In the genomic region with DNA sequence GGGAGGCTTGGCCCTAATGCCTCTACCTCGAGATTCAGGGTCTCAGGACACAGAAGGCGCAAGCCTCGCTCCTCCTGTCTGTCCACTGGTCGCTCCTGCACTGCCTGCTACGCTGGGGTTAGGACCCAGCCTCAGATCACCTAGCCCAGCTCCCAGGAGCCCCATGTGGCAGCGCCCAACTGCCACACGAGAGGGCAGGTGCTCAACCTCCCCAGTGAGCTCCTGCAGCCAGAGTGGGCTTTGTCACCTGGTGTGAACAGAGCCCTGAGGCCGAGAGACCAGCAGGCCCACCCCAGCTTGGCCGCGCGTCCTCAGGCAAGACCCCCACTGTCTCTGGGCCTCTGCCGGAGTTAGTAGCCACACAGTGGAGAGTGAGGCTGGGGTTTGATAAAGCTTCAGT, we compare ENCODE assay signal across 15 cellular contexts. TPM values are rescaled to one million over a fixed set of nuclear protein-coding genes. Genes with fewer than 3 reads are reported as not detected.
DNase-seq lines count a peak whose midpoint lies in the region; ATAC-seq, FAIRE-seq and TF ChIP-seq lines count a peak whose summit lies in the region.
"Had no signal": no experiment of that assay in that cellular context is flagged by ENCODE, and none has a peak within 500 bp of the region (broad histone marks: within the 10 kb centered on the region; RNA-seq: fewer than 3 reads in every experiment).

No MANE protein-coding gene starts in this region.

- no peak overlapping the region for H2BK15ac ChIP-seq in H1 (ENCODE audit: low read length)

- no peaks in the 10 kb centered on the region for H3K23me2 ChIP-seq in H1 (ENCODE audit: low read depth, low read length)

- H3K27me3 ChIP-seq in left ventricle myocardium inferior (ENCODE audit: low read depth) (no peaks in the 10 kb centered on the region), heart left ventricle (no peaks in the 10 kb centered on the region), H1 (replicated peaks in 1 of 4; ENCODE audit: control insufficient read depth in 3 of 4, extremely low read depth in 1 of 4, insufficient read depth in 3 of 4, low read length in 3 of 4) (no peaks in the 10 kb centered on the region)

- no peak overlapping the region for H3K23ac ChIP-seq in H1 (ENCODE audit: insufficient read length)

- no peak overlapping the region for H2BK20ac ChIP-seq in H1 (ENCODE audit: low read length)

- no peak overlapping the region for H4K5ac ChIP-seq in H1 (ENCODE audit: insufficient read length, low read depth, low read length)

- H3K4me1 ChIP-seq in left ventricle myocardium inferior (peaks cover 16% of the 10 kb centered on the region), heart left ventricle (peaks cover 0 to 19% (median 7%) of the 10 kb centered on the region in 12 donors), H1 (replicated peaks in 1 of 4; ENCODE audit: control insufficient read depth in 3 of 4, insufficient read depth in 4 of 4, low read length in 3 of 4) (no peaks in the 10 kb centered on the region)
- H3K4me1 ChIP-seq: Caco-2 had no signal

- FAIRE-seq in H1 (lab: Jason Lieb, UNC): no peak

- no peaks in the 10 kb centered on the region for H3K27me3 Mint-ChIP-seq in IgD-negative memory B cell
- no peaks in the 10 kb centered on the region for H3K27me3 Mint-ChIP-seq in stimulated activated memory B cell treated with anti-CD40 and anti-IgM and Interleukin-4, amounts not matched to agents 10 μg/mL and 1 μg/mL and 100 μg/mL, for 72 hours
- no peaks in the 10 kb centered on the region for H3K27me3 Mint-ChIP-seq in activated T-helper 2 cell treated with anti-CD3 and anti-CD28 coated beads, Interferon-gamma antibody, Interleukin-2, Interleukin-4, amounts not matched to agents 10 μg/mL and 5 μg/mL and 100 μg/mL, durations not matched to agents 14 hours and 24 hours and 36 hours (ENCODE audit: low read depth)
- H3K27me3 Mint-ChIP-seq: CD8-positive, alpha-beta memory T cell had no signal

- H2AFZ ChIP-seq in H1 (ENCODE audit: low read length): no peak overlapping the region; the same call in 1 of the 2 replicates

- TF ChIP-seq EP300 in H1 (IDR thresholded peaks at IDR 0.05; ENCODE audit: borderline replicate concordance in 1 of 2, low read depth in 2 of 2, low read length in 2 of 2): no peak

- H2AK5ac ChIP-seq in H1 (ENCODE audit: low read depth, low read length): no peak overlapping the region

- intact Hi-C loops in left ventricle myocardium inferior (cut with micrococcal nuclease): no loop called here
- intact Hi-C loops in heart left ventricle (cut with DNase I): loop anchor here in 2 of 10 donors (10.0 kb wide), 1 partner anchor 416 kb away; no protein-coding TSS in a partner anchor
- intact Hi-C loops in activated T-helper 2 cell treated with anti-CD3 and anti-CD28 coated beads, Interferon-gamma antibody, Interleukin-2, Interleukin-4, amounts not matched to agents 10 μg/mL and 5 μg/mL and 100 μg/mL, durations not matched to agents 14 hours and 24 hours and 36 hours (cut with micrococcal nuclease): no loop called here

- peak overlapping the region in 2 of 4 donors; percentile 55 to 78 for H3K4me3 Mint-ChIP-seq in IgD-negative memory B cell
- H3K4me3 Mint-ChIP-seq in stimulated activated memory B cell treated with anti-CD40 and anti-IgM and Interleukin-4, amounts not matched to agents 10 μg/mL and 1 μg/mL and 100 μg/mL, for 72 hours: no peak overlapping the region
- no peak overlapping the region for H3K4me3 Mint-ChIP-seq in activated T-helper 2 cell treated with anti-CD3 and anti-CD28 coated beads, Interferon-gamma antibody, Interleukin-2, Interleukin-4, amounts not matched to agents 10 μg/mL and 5 μg/mL and 100 μg/mL, durations not matched to agents 14 hours and 24 hours and 36 hours (ENCODE audit: low read depth)
- H3K4me3 Mint-ChIP-seq: CD8-positive, alpha-beta memory T cell; HFFc6 had no signal

- 0 out of 2 replicates have a peak overlapping the region, but pooled peaks have one; percentile 9 for H2BK12ac ChIP-seq in H1 (ENCODE audit: low read depth, low read length)

- no peak overlapping the region for H4K91ac ChIP-seq in H1 (replicated peaks; ENCODE audit: insufficient read length, low read length)

- H3K9ac ChIP-seq in H1 (replicated peaks in 1 of 4; ENCODE audit: extremely low read depth in 1 of 4, low read depth in 3 of 4, low read length in 3 of 4): no peak overlapping the region

- no peak overlapping the region for H3K14ac ChIP-seq in H1 (ENCODE audit: insufficient read length)

- POLR2A ChIA-PET in H1 (lab: Charles Lee; ENCODE audit: partially characterized antibody): interaction anchor here (0.5 kb wide), 1 partner anchor 1377 kb away, joined by 3 read pairs; no protein-coding TSS in a partner anchor

- peaks cover 0 to 1% of the 10 kb centered on the region in 2 experiments for H4K20me1 ChIP-seq in H1 (replicated peaks in 1 of 2; ENCODE audit: control insufficient read depth in 1 of 2, insufficient read depth in 2 of 2, low read length in 2 of 2)

- no peaks in the 10 kb centered on the region for H3K9me3 ChIP-seq in left ventricle myocardium inferior (replicated peaks)
- no peaks in the 10 kb centered on the region for H3K9me3 ChIP-seq in heart left ventricle
- no peaks in the 10 kb centered on the region for H3K9me3 ChIP-seq in H1 (ENCODE audit: insufficient read depth in 2 of 2, low read depth in 1 of 2, low read length in 1 of 2)
- H3K9me3 ChIP-seq: Caco-2 had no signal

- H3K79me1 ChIP-seq in H1 (ENCODE audit: low read depth, low read length): no peaks in the 10 kb centered on the region

- H3K27ac ChIP-seq in left ventricle myocardium inferior (replicated peaks) (peak overlapping the region; percentile 76), heart left ventricle (peak overlapping the region in 3 of 12 donors; percentile 66 to 73 (median 67)), H1 (ENCODE audit: low read depth, low read length) (no peak overlapping the region)
- H3K27ac ChIP-seq: 22Rv1 had no signal

- DNase-seq in left ventricle myocardium inferior: no peak
- no peak for DNase-seq in heart left ventricle
- no peak for DNase-seq in H1 (ENCODE audit: low read depth in 1 of 2, low spot score in 2 of 2)
- no peak for DNase-seq in activated T-helper 2 cell treated with anti-CD3 and anti-CD28 coated beads, Interferon-gamma antibody, Interleukin-2, Interleukin-4, amounts not matched to agents 10 μg/mL and 5 μg/mL and 100 μg/mL, durations not matched to agents 14 hours and 24 hours and 36 hours (ENCODE audit: low spot score)
- DNase-seq: Caco-2; CD8-positive, alpha-beta memory T cell; DND-41; HCEC 1CT; HFFc6; IMR-90 had no signal

- H2BK120ac ChIP-seq in H1 (replicated peaks; ENCODE audit: low read depth, low read length): no peak overlapping the region

- H2BK5ac ChIP-seq in H1 (ENCODE audit: low read depth, low read length): no peak overlapping the region

- peak overlapping the region in 2 of 3 donors; percentile 63 to 83 for H3K27ac Mint-ChIP-seq in IgD-negative memory B cell
- H3K27ac Mint-ChIP-seq in stimulated activated memory B cell treated with anti-CD40 and anti-IgM and Interleukin-4, amounts not matched to agents 10 μg/mL and 1 μg/mL and 100 μg/mL, for 72 hours: peak overlapping the region; percentile 94
- H3K27ac Mint-ChIP-seq in activated T-helper 2 cell treated with anti-CD3 and anti-CD28 coated beads, Interferon-gamma antibody, Interleukin-2, Interleukin-4, amounts not matched to agents 10 μg/mL and 5 μg/mL and 100 μg/mL, durations not matched to agents 14 hours and 24 hours and 36 hours: no peak overlapping the region
- H3K27ac Mint-ChIP-seq: CD8-positive, alpha-beta memory T cell; HFFc6 had no signal

- H3K4me3 ChIP-seq in left ventricle myocardium inferior (no peak overlapping the region), heart left ventricle (no peak overlapping the region), H1 (ENCODE audit: extremely low read depth in 1 of 4, insufficient read depth in 2 of 4, low read depth in 3 of 4, low read length in 4 of 4) (no peak overlapping the region)

- no peak for TF ChIP-seq RAD21 in H1 (IDR thresholded peaks at IDR 0.05 in 1 of 2, conservative IDR thresholded peaks at IDR 0.05 in 1 of 2; ENCODE audit: low read depth in 2 of 2, low read length in 2 of 2)

- H3K9me3 Mint-ChIP-seq in IgD-negative memory B cell: no peaks in the 10 kb centered on the region
- H3K9me3 Mint-ChIP-seq in stimulated activated memory B cell treated with anti-CD40 and anti-IgM and Interleukin-4, amounts not matched to agents 10 μg/mL and 1 μg/mL and 100 μg/mL, for 72 hours: no peaks in the 10 kb centered on the region
- H3K9me3 Mint-ChIP-seq in activated T-helper 2 cell treated with anti-CD3 and anti-CD28 coated beads, Interferon-gamma antibody, Interleukin-2, Interleukin-4, amounts not matched to agents 10 μg/mL and 5 μg/mL and 100 μg/mL, durations not matched to agents 14 hours and 24 hours and 36 hours: no peaks in the 10 kb centered on the region
- H3K9me3 Mint-ChIP-seq: CD8-positive, alpha-beta memory T cell; HFFc6 had no signal

- CTCF ChIA-PET in H1 (lab: Charles Lee; ENCODE audit: partially characterized antibody): interaction anchor here (0.8 to 1.4 kb wide), 5 partner anchors 97 to 212 kb away, joined by 3 to 5 read pairs (median 3); no protein-coding TSS in a partner anchor

- no peaks in the 10 kb centered on the region for H3K79me2 ChIP-seq in H1 (ENCODE audit: control insufficient read depth in 1 of 2, insufficient read depth in 2 of 2, low read length in 2 of 2)

- no peak overlapping the region for H3K56ac ChIP-seq in H1 (replicated peaks; ENCODE audit: insufficient read length, low read depth, low read length)

- TF ChIP-seq CTCF in left ventricle myocardium inferior (IDR thresholded peaks at IDR 0.05; ENCODE audit: borderline replicate concordance) (no peak), heart left ventricle (IDR thresholded peaks at IDR 0.05) (no peak), H1 (IDR thresholded peaks at IDR 0.05; ENCODE audit: control extremely low read depth in 1 of 3, insufficient read depth in 1 of 3, low read depth in 1 of 3, low read length in 3 of 3) (no peak)

- TF ChIP-seq POLR2A in heart left ventricle (IDR thresholded peaks at IDR 0.05) (no peak), H1 (IDR thresholded peaks at IDR 0.05; ENCODE audit: control extremely low read depth in 1 of 2, low read depth in 2 of 2, low read length in 2 of 2) (no peak)

- no peaks in the 10 kb centered on the region for H3K36me3 ChIP-seq in left ventricle myocardium inferior
- H3K36me3 ChIP-seq in heart left ventricle: no peaks in the 10 kb centered on the region
- H3K36me3 ChIP-seq in H1 (ENCODE audit: control insufficient read depth in 2 of 4, insufficient read depth in 4 of 4, low read length in 3 of 4): no peaks in the 10 kb centered on the region

- no peak overlapping the region for H4K8ac ChIP-seq in H1 (ENCODE audit: extremely low read depth, insufficient read depth, low read length)

- peaks cover 5 to 20% (median 12%) of the 10 kb centered on the region in 3 donors for H3K4me1 Mint-ChIP-seq in IgD-negative memory B cell
- H3K4me1 Mint-ChIP-seq in stimulated activated memory B cell treated with anti-CD40 and anti-IgM and Interleukin-4, amounts not matched to agents 10 μg/mL and 1 μg/mL and 100 μg/mL, for 72 hours: peaks cover 33% of the 10 kb centered on the region
- no peaks in the 10 kb centered on the region for H3K4me1 Mint-ChIP-seq in activated T-helper 2 cell treated with anti-CD3 and anti-CD28 coated beads, Interferon-gamma antibody, Interleukin-2, Interleukin-4, amounts not matched to agents 10 μg/mL and 5 μg/mL and 100 μg/mL, durations not matched to agents 14 hours and 24 hours and 36 hours (ENCODE audit: low read depth)
- H3K4me1 Mint-ChIP-seq: CD8-positive, alpha-beta memory T cell had no signal

- ATAC-seq in heart left ventricle (no peak), HG03565 (IDR thresholded peaks at IDR 0.05; ENCODE audit: unreplicated experiment) (no peak), HG02642 (IDR thresholded peaks at IDR 0.05; ENCODE audit: poor library complexity, unreplicated experiment) (no peak)
- no peak for ATAC-seq in stimulated activated memory B cell treated with anti-CD40 and anti-IgM and Interleukin-4, amounts not matched to agents 10 μg/mL and 1 μg/mL and 100 μg/mL, for 72 hours

- no peak overlapping the region for H3K4ac ChIP-seq in H1 (replicated peaks; ENCODE audit: insufficient read length, low read depth, low read length)

- peaks cover 1% of the 10 kb centered on the region for H3K36me3 Mint-ChIP-seq in IgD-negative memory B cell
- H3K36me3 Mint-ChIP-seq in stimulated activated memory B cell treated with anti-CD40 and anti-IgM and Interleukin-4, amounts not matched to agents 10 μg/mL and 1 μg/mL and 100 μg/mL, for 72 hours: no peaks in the 10 kb centered on the region
- no peaks in the 10 kb centered on the region for H3K36me3 Mint-ChIP-seq in activated T-helper 2 cell treated with anti-CD3 and anti-CD28 coated beads, Interferon-gamma antibody, Interleukin-2, Interleukin-4, amounts not matched to agents 10 μg/mL and 5 μg/mL and 100 μg/mL, durations not matched to agents 14 hours and 24 hours and 36 hours (ENCODE audit: low read depth)
- H3K36me3 Mint-ChIP-seq: CD8-positive, alpha-beta memory T cell had no signal

- H3K18ac ChIP-seq in H1 (ENCODE audit: extremely low read depth, low read length): no peak overlapping the region

- 93 to 100% (median 95%) methylated on average over 7 to 12 of the region's 12 CpGs for WGBS in heart left ventricle, 4 donors
- WGBS in H1 (ENCODE audit: extremely low coverage in 1 of 2, insufficient coverage in 1 of 2, insufficient read length in 1 of 2, insufficient replicate concordance in 2 of 2, low coverage in 1 of 2, low lambda C conversion rate in 2 of 2, missing lambda C conversion rate in 1 of 2), 2 experiments: 88% methylated on average over 12 of the region's 12 CpGs; no CpG with 5 or more reads in 1 of the 2 experiments

- H3K4me2 ChIP-seq in H1 (ENCODE audit: insufficient read depth in 1 of 2, low read depth in 2 of 2, low read length in 2 of 2): no peak overlapping the region

RNA-seq across cellular contexts. Expression of gene PPARA, which starts 21.7 kb away (rescaled TPM):
- 101 TPM for total RNA-seq in left ventricle myocardium inferior
- total RNA-seq in heart left ventricle: 10 to 100 TPM; 51.0 to 96.4 (median 83.6) TPM
- polyA plus RNA-seq in heart left ventricle: 10 to 100 TPM; 21.1 to 60.9 TPM
- polyA plus RNA-seq in IgD-negative memory B cell: 7.1 TPM
- total RNA-seq in H1 (2021; fragmentation: NEBNext Ultra II Directional; extraction: Animal tissue kit (Norgen Biotek cat#: 25700)): 8.2 and 10.0 TPM in 2 replicates
- 3.1 and 3.3 TPM in 2 replicates for polyA plus RNA-seq in H1 (2011; rRNA removed)
- polyA plus RNA-seq in H1 (2011; cell fraction: cytosol; rRNA removed): 3.6 TPM
- polyA plus RNA-seq in H1 (2011; cell fraction: nucleus; rRNA removed): 9.9 TPM
- polyA plus RNA-seq in H1 (2012, experiment 1 of 2): 3.8 to 4.8 TPM (median 4.5 TPM) in 4 replicates
- polyA plus RNA-seq in H1 (2012, experiment 2 of 2): 3.1 TPM
- polyA plus RNA-seq in H1 (2013, experiment 1 of 2): 3.9 TPM
- polyA plus RNA-seq in H1 (2013, experiment 2 of 2): 3.4 TPM
- polyA minus RNA-seq in H1 (2011; rRNA and poly(A)+ RNA removed): 6.5 and 7.4 TPM in 2 replicates
- polyA minus RNA-seq in H1 (2011; cell fraction: cytosol; rRNA and poly(A)+ RNA removed): 3.2 TPM
- 14.7 TPM for polyA minus RNA-seq in H1 (2011; cell fraction: nucleus; rRNA and poly(A)+ RNA removed)
- 14.0 and 14.5 TPM in 2 replicates for total RNA-seq in activated T-helper 2 cell treated with anti-CD3 and anti-CD28 coated beads, Interferon-gamma antibody, Interleukin-2, Interleukin-4, amounts not matched to agents 10 μg/mL and 5 μg/mL and 100 μg/mL, durations not matched to agents 14 hours and 24 hours and 36 hours
